1 cellular context compared by ENCODE assay signal in genomic region chr2:144582651-144583361, GRCh38.
TF ChIP-seq lines count a peak whose summit lies in the region.

No MANE protein-coding gene starts in this region.

TF ChIP-seq in K562, 482 proteins besides CTCF, POLR2A, EP300 and RAD21 (continued from another document and continues in another):
- TF ChIP-seq, protein P1, sequence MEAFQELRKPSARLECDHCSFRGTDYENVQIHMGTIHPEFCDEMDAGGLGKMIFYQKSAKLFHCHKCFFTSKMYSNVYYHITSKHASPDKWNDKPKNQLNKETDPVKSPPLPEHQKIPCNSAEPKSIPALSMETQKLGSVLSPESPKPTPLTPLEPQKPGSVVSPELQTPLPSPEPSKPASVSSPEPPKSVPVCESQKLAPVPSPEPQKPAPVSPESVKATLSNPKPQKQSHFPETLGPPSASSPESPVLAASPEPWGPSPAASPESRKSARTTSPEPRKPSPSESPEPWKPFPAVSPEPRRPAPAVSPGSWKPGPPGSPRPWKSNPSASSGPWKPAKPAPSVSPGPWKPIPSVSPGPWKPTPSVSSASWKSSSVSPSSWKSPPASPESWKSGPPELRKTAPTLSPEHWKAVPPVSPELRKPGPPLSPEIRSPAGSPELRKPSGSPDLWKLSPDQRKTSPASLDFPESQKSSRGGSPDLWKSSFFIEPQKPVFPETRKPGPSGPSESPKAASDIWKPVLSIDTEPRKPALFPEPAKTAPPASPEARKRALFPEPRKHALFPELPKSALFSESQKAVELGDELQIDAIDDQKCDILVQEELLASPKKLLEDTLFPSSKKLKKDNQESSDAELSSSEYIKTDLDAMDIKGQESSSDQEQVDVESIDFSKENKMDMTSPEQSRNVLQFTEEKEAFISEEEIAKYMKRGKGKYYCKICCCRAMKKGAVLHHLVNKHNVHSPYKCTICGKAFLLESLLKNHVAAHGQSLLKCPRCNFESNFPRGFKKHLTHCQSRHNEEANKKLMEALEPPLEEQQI (IDR thresholded peaks at IDR 0.05), result peak; percentile 97
- TF ChIP-seq ZNF274 (IDR thresholded peaks at IDR 0.05; ENCODE audit: borderline replicate concordance, low read depth, low read length) (peak; percentile 72; the same call in 1 of the 2 replicates), ELF4 (CRISPR knock-in tag; IDR thresholded peaks at IDR 0.05) (no peak), ZNF134 (CRISPR knock-in tag; conservative IDR thresholded peaks at IDR 0.05) (0 out of 2 replicates have a peak, but pooled peaks have one; percentile 37), ZNF699 (CRISPR knock-in tag; IDR thresholded peaks at IDR 0.05; ENCODE audit: insufficient replicate concordance) (no peak), ZNF551 (CRISPR knock-in tag; IDR thresholded peaks at IDR 0.05) (no peak), TRIM24 (IDR thresholded peaks at IDR 0.05) (peak; percentile 91 to 95), JUN (IDR thresholded peaks at IDR 0.05; ENCODE audit: borderline replicate concordance, low read depth, low read length) (peak; percentile 82), JUN (CRISPR knock-in tag; IDR thresholded peaks at IDR 0.05; ENCODE audit: borderline replicate concordance) (no peak), ZNF41 (CRISPR knock-in tag; conservative IDR thresholded peaks at IDR 0.05) (no peak), TEAD1 (CRISPR knock-in tag; IDR thresholded peaks at IDR 0.05) (peak; percentile 25 to 83; a peak in 3 of 4 replicates), ARID1B (IDR thresholded peaks at IDR 0.05) (peak; percentile 99), TAF1 (IDR thresholded peaks at IDR 0.05; ENCODE audit: control insufficient read depth, extremely low read depth, insufficient read depth, low read length, severe bottlenecking) (peak; percentile 64), UBTF (IDR thresholded peaks at IDR 0.05; ENCODE audit: borderline replicate concordance in 1 of 2, low read depth in 2 of 2, low read length in 2 of 2) (peak in 1 of 2 experiments; percentile 82; a peak in 2 of 4 replicates), GATA2 (CRISPR knock-in tag; IDR thresholded peaks at IDR 0.05) (peak; percentile 91), XRCC5 (IDR thresholded peaks at IDR 0.05; ENCODE audit: low read depth, low read length) (0 out of 2 replicates have a peak, but pooled peaks have one; percentile 37), MITF (IDR thresholded peaks at IDR 0.05) (peak; percentile 74; the same call in 1 of the 2 replicates), SMARCE1 (IDR thresholded peaks at IDR 0.05) (peak; percentile 98), NFIC (IDR thresholded peaks at IDR 0.05) (peak; percentile 97), ZNF239 (CRISPR knock-in tag; IDR thresholded peaks at IDR 0.05) (peak; percentile 30; the same call in 1 of the 2 replicates), ZNF197 (CRISPR knock-in tag; IDR thresholded peaks at IDR 0.05; ENCODE audit: low read depth) (peak; percentile 91), SMAD3 (CRISPR knock-in tag; conservative IDR thresholded peaks at IDR 0.05) (no peak), PRPF4 (IDR thresholded peaks at IDR 0.05; ENCODE audit: insufficient read depth, low read depth, low read length, poor library complexity, severe bottlenecking) (no peak), THRB (CRISPR knock-in tag; conservative IDR thresholded peaks at IDR 0.05) (no peak), MCM3 (IDR thresholded peaks at IDR 0.05) (no peak), AFF4 (CRISPR knock-in tag; IDR thresholded peaks at IDR 0.05) (peak; percentile 91; the same call in 1 of the 2 replicates), LCOR (CRISPR knock-in tag; IDR thresholded peaks at IDR 0.05) (peak; percentile 99), DDX20 (tag; IDR thresholded peaks at IDR 0.05; ENCODE audit: low read depth) (0 out of 2 replicates have a peak, but pooled peaks have one; percentile 3), POLR2G (IDR thresholded peaks at IDR 0.05; ENCODE audit: low read depth, low read length) (no peak), IFI16 (CRISPR knock-in tag; IDR thresholded peaks at IDR 0.05) (no peak)
- TF ChIP-seq, protein P2, sequence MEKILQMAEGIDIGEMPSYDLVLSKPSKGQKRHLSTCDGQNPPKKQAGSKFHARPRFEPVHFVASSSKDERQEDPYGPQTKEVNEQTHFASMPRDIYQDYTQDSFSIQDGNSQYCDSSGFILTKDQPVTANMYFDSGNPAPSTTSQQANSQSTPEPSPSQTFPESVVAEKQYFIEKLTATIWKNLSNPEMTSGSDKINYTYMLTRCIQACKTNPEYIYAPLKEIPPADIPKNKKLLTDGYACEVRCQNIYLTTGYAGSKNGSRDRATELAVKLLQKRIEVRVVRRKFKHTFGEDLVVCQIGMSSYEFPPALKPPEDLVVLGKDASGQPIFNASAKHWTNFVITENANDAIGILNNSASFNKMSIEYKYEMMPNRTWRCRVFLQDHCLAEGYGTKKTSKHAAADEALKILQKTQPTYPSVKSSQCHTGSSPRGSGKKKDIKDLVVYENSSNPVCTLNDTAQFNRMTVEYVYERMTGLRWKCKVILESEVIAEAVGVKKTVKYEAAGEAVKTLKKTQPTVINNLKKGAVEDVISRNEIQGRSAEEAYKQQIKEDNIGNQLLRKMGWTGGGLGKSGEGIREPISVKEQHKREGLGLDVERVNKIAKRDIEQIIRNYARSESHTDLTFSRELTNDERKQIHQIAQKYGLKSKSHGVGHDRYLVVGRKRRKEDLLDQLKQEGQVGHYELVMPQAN (IDR thresholded peaks at IDR 0.05; ENCODE audit: borderline replicate concordance), result peak; percentile 93
- TF ChIP-seq, protein P3, sequence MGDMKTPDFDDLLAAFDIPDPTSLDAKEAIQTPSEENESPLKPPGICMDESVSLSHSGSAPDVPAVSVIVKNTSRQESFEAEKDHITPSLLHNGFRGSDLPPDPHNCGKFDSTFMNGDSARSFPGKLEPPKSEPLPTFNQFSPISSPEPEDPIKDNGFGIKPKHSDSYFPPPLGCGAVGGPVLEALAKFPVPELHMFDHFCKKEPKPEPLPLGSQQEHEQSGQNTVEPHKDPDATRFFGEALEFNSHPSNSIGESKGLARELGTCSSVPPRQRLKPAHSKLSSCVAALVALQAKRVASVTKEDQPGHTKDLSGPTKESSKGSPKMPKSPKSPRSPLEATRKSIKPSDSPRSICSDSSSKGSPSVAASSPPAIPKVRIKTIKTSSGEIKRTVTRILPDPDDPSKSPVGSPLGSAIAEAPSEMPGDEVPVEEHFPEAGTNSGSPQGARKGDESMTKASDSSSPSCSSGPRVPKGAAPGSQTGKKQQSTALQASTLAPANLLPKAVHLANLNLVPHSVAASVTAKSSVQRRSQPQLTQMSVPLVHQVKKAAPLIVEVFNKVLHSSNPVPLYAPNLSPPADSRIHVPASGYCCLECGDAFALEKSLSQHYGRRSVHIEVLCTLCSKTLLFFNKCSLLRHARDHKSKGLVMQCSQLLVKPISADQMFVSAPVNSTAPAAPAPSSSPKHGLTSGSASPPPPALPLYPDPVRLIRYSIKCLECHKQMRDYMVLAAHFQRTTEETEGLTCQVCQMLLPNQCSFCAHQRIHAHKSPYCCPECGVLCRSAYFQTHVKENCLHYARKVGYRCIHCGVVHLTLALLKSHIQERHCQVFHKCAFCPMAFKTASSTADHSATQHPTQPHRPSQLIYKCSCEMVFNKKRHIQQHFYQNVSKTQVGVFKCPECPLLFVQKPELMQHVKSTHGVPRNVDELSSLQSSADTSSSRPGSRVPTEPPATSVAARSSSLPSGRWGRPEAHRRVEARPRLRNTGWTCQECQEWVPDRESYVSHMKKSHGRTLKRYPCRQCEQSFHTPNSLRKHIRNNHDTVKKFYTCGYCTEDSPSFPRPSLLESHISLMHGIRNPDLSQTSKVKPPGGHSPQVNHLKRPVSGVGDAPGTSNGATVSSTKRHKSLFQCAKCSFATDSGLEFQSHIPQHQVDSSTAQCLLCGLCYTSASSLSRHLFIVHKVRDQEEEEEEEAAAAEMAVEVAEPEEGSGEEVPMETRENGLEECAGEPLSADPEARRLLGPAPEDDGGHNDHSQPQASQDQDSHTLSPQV (IDR thresholded peaks at IDR 0.05), result peak; percentile 89
- TF ChIP-seq, protein P4, sequence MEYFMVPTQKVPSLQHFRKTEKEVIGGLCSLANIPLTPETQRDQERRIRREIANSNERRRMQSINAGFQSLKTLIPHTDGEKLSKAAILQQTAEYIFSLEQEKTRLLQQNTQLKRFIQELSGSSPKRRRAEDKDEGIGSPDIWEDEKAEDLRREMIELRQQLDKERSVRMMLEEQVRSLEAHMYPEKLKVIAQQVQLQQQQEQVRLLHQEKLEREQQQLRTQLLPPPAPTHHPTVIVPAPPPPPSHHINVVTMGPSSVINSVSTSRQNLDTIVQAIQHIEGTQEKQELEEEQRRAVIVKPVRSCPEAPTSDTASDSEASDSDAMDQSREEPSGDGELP (CRISPR knock-in tag; IDR thresholded peaks at IDR 0.05; ENCODE audit: borderline replicate concordance), result peak; percentile 97
- TF ChIP-seq, protein P5, sequence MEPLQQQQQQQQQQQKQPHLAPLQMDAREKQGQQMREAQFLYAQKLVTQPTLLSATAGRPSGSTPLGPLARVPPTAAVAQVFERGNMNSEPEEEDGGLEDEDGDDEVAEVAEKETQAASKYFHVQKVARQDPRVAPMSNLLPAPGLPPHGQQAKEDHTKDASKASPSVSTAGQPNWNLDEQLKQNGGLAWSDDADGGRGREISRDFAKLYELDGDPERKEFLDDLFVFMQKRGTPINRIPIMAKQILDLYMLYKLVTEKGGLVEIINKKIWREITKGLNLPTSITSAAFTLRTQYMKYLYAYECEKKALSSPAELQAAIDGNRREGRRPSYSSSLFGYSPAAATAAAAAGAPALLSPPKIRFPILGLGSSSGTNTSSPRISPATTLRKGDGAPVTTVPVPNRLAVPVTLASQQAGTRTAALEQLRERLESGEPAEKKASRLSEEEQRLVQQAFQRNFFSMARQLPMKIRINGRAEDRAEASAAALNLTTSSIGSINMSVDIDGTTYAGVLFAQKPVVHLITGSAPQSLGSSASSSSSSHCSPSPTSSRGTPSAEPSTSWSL (CRISPR knock-in tag; IDR thresholded peaks at IDR 0.05; ENCODE audit: borderline replicate concordance), result no peak
